Comparison of ENCODE assay signal across 14 cellular contexts in the genomic region with DNA sequence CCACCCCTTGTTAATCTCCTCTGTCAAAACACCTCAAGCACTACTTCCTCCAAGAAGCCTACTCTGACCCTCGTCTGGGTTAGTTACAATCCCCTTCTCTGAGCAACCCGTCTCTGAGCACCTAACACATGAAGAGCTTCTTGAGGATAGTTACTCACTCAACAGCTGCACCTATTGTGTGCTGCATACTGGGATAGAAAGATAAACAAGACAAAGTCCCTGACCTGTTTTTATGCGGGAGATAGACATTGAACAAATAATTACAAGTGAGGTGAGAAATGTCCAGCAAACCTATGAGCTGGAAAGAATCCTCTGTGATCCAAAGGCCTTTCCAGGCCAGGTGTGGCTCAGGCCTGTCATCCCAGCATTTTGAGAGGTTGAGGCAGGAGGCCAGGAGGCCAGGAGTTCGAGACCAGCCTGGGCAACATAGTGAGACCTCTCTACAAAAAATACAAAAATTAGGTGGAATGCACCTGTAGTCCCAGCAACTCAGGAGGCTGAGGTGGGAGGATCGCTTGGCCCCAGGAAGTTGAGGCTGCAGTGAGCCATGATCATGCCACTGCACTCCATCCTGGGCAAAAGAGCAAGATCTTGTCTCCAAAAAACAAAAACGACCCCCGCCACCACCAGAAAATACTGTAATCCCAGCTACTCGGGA. TPM values are rescaled to one million over a fixed set of nuclear protein-coding genes. Genes with fewer than 3 reads are reported as not detected.
A peak's percentile ranks its signal among the peaks of the same experiment; 100 is the strongest.
DNase-seq lines count a peak whose midpoint lies in the region; TF ChIP-seq lines count a peak whose summit lies in the region.
"Had no signal": no experiment of that assay in that cellular context is flagged by ENCODE, and none has a peak within 500 bp of the region (broad histone marks: within the 10 kb centered on the region; RNA-seq: fewer than 3 reads in every experiment).

No MANE protein-coding gene starts in this region.

- no peak for DNase-seq in activated T-cell treated with anti-CD3 and anti-CD28 coated beads, Interleukin-2, amount 50 U/mL, for 24 hours
- DNase-seq in activated T-cell treated with anti-CD3 and anti-CD28 coated beads, Interleukin-2, amount 50 U/mL, for 1 hour: no peak
- DNase-seq in NT2/D1 (ENCODE audit: low read depth, low spot score) (no peak), glutamatergic neuron (no peak), sigmoid colon (no peak), NCI-H1694 (lab: John Stamatoyannopoulos, UW) (no peak), prostate gland (ENCODE audit: low spot score) (no peak), SHP77 treated with DMSO at 0.1 percent for 48 hours (lab: John Stamatoyannopoulos, UW) (no peak)
- DNase-seq: activated CD8-positive, alpha-beta memory T cell treated with anti-CD3 and anti-CD28 coated beads, Interleukin-2, amount 50 U/mL, for 48 hours; left ventricle myocardium superior; NCI-H2081; PC-9; stimulated activated CD4-positive, alpha-beta T cell treated with anti-CD3 and anti-CD28 coated beads, Interleukin-2, amount 100 ng/mL, for 24 hours had no signal

- peak overlapping the region; percentile 4 for H3K9ac ChIP-seq in NT2/D1 (ENCODE audit: insufficient read length, low read depth)

- peaks cover 32% of the 10 kb centered on the region for H3K36me3 Mint-ChIP-seq in activated T-cell treated with anti-CD3 and anti-CD28 coated beads, Interleukin-2, amount 50 U/mL, for 24 hours (ENCODE audit: low read depth)
- no peaks in the 10 kb centered on the region for H3K36me3 Mint-ChIP-seq in glutamatergic neuron (ENCODE audit: unreplicated experiment)

- no peak for TF ChIP-seq POLR2A in sigmoid colon (IDR thresholded peaks at IDR 0.05)
- no peak for TF ChIP-seq POLR2A in prostate gland (IDR thresholded peaks at IDR 0.05)

- no peaks in the 10 kb centered on the region for H3K9me3 Mint-ChIP-seq in activated T-cell treated with anti-CD3 and anti-CD28 coated beads, Interleukin-2, amount 50 U/mL, for 24 hours
- H3K9me3 Mint-ChIP-seq in glutamatergic neuron (ENCODE audit: unreplicated experiment): peaks cover 17% of the 10 kb centered on the region

- peak overlapping the region; percentile 43 for H3K4me3 Mint-ChIP-seq in activated T-cell treated with anti-CD3 and anti-CD28 coated beads, Interleukin-2, amount 50 U/mL, for 24 hours
- peak overlapping the region; percentile 55 for H3K4me3 Mint-ChIP-seq in glutamatergic neuron (ENCODE audit: unreplicated experiment)

- intact Hi-C loops in sigmoid colon (cut with DNase I) (no loop called here), prostate gland (cut with DNase I) (loop anchor here (10.0 kb wide), 1 partner anchor 307 kb away; a partner anchor contains a TSS)

- WGBS in sigmoid colon, 2 donors: 58 to 80% methylated on average over 8 of the region's 8 CpGs
- 76% methylated on average over 8 of the region's 8 CpGs for WGBS in prostate gland

- TF ChIP-seq CTCF in glutamatergic neuron (IDR thresholded peaks at IDR 0.05; ENCODE audit: partially characterized antibody, unreplicated experiment) (no peak), sigmoid colon (IDR thresholded peaks at IDR 0.05) (no peak), prostate gland (IDR thresholded peaks at IDR 0.05) (no peak)

- H3K9me3 ChIP-seq in NT2/D1 (ENCODE audit: insufficient read depth, low read length) (no peaks in the 10 kb centered on the region), sigmoid colon (no peaks in the 10 kb centered on the region), prostate gland (no peaks in the 10 kb centered on the region)

- no peak overlapping the region for H3K4me3 ChIP-seq in NT2/D1 (ENCODE audit: insufficient read length, low read depth)
- no peak overlapping the region for H3K4me3 ChIP-seq in sigmoid colon
- no peak overlapping the region for H3K4me3 ChIP-seq in prostate gland

- peaks cover 46% of the 10 kb centered on the region for H3K4me1 Mint-ChIP-seq in activated T-cell treated with anti-CD3 and anti-CD28 coated beads, Interleukin-2, amount 50 U/mL, for 24 hours (ENCODE audit: low read depth)
- peaks cover 16% of the 10 kb centered on the region for H3K4me1 Mint-ChIP-seq in glutamatergic neuron (ENCODE audit: low read depth, unreplicated experiment)

- H3K27me3 Mint-ChIP-seq in activated T-cell treated with anti-CD3 and anti-CD28 coated beads, Interleukin-2, amount 50 U/mL, for 24 hours: no peaks in the 10 kb centered on the region
- peaks cover 12% of the 10 kb centered on the region for H3K27me3 Mint-ChIP-seq in glutamatergic neuron (ENCODE audit: unreplicated experiment)

- H3K36me3 ChIP-seq in NT2/D1 (ENCODE audit: insufficient read depth, insufficient read length, low read length) (peaks cover 26% of the 10 kb centered on the region), sigmoid colon (peaks cover 10 to 19% (median 12%) of the 10 kb centered on the region in 4 donors), prostate gland (no peaks in the 10 kb centered on the region)

- no peak for TF ChIP-seq EP300 in sigmoid colon (IDR thresholded peaks at IDR 0.05)

- H3K4me1 ChIP-seq in NT2/D1 (ENCODE audit: insufficient read depth, insufficient read length) (peaks cover 22% of the 10 kb centered on the region), sigmoid colon (peaks cover 0 to 35% (median 30%) of the 10 kb centered on the region in 4 donors), prostate gland (replicated peaks) (no peaks in the 10 kb centered on the region)

- H3K27me3 ChIP-seq in NT2/D1 (ENCODE audit: insufficient read depth, insufficient read length): peaks cover 8% of the 10 kb centered on the region
- no peaks in the 10 kb centered on the region for H3K27me3 ChIP-seq in sigmoid colon
- H3K27me3 ChIP-seq in prostate gland (replicated peaks; ENCODE audit: insufficient read depth): no peaks in the 10 kb centered on the region

- H3K27ac ChIP-seq in sigmoid colon (peak overlapping the region in 3 of 4 donors; percentile 89 to 96 (median 94)), prostate gland (no peak overlapping the region)
- H3K27ac ChIP-seq: PC-9 had no signal

- peak overlapping the region; percentile 22 for H3K27ac Mint-ChIP-seq in activated T-cell treated with anti-CD3 and anti-CD28 coated beads, Interleukin-2, amount 50 U/mL, for 24 hours
- peak overlapping the region; percentile 45 for H3K27ac Mint-ChIP-seq in glutamatergic neuron (ENCODE audit: unreplicated experiment)

RNA-seq across cellular contexts. Expression of a gene that starts 5.5 kb away (rescaled TPM):
- 7.8 TPM for total RNA-seq in glutamatergic neuron (ENCODE audit: unreplicated experiment)
- total RNA-seq in sigmoid colon: 10 to 100 TPM; 17.4 to 30.7 (median 20.3) TPM
- 1 to 10 TPM; 2.5 to 5.2 (median 3.0) TPM for polyA plus RNA-seq in sigmoid colon
- total RNA-seq in prostate gland: 10 to 100 TPM; 32.3 to 36.3 TPM

RNA-seq across cellular contexts. Expression of a gene that starts 6.7 kb away (rescaled TPM):
- 74.7 TPM for total RNA-seq in glutamatergic neuron (ENCODE audit: unreplicated experiment)
- total RNA-seq in sigmoid colon: 10 to 100 TPM in 3 of 4 donors, 1 to 10 TPM in 1; 8.1 to 12.8 (median 11.4) TPM
- polyA plus RNA-seq in sigmoid colon: 1 to 10 TPM; 2.4 to 5.9 (median 2.8) TPM
- 10 to 100 TPM; 11.9 to 12.2 TPM for total RNA-seq in prostate gland

RNA-seq across cellular contexts. Expression of a gene that starts 19.5 kb away (rescaled TPM):
- total RNA-seq in glutamatergic neuron (ENCODE audit: unreplicated experiment) (2.9 TPM), sigmoid colon (1 to 10 TPM in 3 of 4 donors, under 1 TPM in 1; 0.82 to 5.8 (median 1.9) TPM), prostate gland (1 to 10 TPM; 3.0 to 4.2 TPM)
- 10 to 100 TPM in 1 of 3 donors, 1 to 10 TPM in 2; 1.2 to 46.6 (median 2.4) TPM for polyA plus RNA-seq in sigmoid colon

RNA-seq across cellular contexts. Expression of a gene that starts 27.3 kb away (rescaled TPM):
- total RNA-seq in glutamatergic neuron (ENCODE audit: unreplicated experiment) (not detected), sigmoid colon (not detected), prostate gland (10 to 100 TPM in 1 of 2 donors, 1 to 10 TPM in 1; 3.5 to 23.5 TPM)
- not detected for polyA plus RNA-seq in sigmoid colon
- total RNA-seq: left ventricle myocardium superior, posterior vena cava had no signal

RNA-seq across cellular contexts. Expression of a gene that starts 27.9 kb away (rescaled TPM):
- total RNA-seq in glutamatergic neuron (ENCODE audit: unreplicated experiment) (37.6 TPM), sigmoid colon (10 to 100 TPM; 10.5 to 19.9 (median 16.5) TPM), prostate gland (10 to 100 TPM; 31.6 to 37.6 TPM)
- polyA plus RNA-seq in sigmoid colon: 100 to 1,000 TPM; 140 to 175 (median 156) TPM

Comparison
In these comparisons a context has a peak if more than half of its experiments do, and no peak if none do; other contexts are left out.
1. H3K27ac ChIP-seq: peak in sigmoid colon (3 of 4); none in prostate gland (0 of 2).